ENCODE assay signal across 8 cellular contexts in the genomic region with DNA sequence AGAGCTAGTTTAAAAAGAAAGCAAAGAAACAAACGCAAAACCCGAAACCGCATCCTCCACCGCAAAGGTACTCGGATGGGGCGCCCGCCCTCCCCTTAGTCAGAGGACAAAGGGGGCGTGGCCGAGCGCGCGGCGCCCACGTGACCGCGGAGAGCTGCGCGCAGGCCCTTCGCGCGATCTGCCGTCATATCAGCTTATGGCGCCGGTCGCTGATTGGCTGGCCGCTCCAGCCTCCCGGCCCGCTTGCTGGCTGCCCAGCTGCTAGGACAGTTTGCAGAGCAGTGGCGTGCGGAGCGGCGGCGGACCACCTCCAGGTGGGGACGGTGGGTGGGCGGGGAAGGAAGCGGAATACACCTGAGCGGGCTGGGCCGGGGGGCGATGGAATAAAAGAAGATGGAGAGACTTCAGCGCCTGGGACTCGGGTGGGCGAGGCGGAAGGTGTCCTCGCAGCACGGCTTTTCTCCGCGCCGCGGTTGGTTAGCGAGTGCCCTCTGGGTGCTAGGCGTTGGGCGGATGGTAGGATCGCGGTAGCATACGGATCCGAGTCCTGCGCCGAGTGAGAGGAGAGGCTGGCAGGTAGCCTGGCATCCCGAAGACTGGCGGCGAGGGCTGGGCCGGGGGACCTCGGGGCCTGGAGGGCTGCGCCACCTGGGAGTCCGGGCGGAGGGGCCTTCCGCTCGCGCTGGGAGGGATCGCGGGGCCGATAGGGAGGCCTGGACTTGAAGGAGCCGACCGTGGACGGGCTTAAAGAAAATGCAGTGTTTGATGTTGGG. TPM values are rescaled to one million over a fixed set of nuclear protein-coding genes. Genes with fewer than 3 reads are reported as not detected.
DNase-seq lines count a peak whose midpoint lies in the region; ATAC-seq and TF ChIP-seq lines count a peak whose summit lies in the region.

A gene with protein sequence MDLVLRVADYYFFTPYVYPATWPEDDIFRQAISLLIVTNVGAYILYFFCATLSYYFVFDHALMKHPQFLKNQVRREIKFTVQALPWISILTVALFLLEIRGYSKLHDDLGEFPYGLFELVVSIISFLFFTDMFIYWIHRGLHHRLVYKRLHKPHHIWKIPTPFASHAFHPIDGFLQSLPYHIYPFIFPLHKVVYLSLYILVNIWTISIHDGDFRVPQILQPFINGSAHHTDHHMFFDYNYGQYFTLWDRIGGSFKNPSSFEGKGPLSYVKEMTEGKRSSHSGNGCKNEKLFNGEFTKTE (plus strand): TSS at position 269 of the 773 bp plus-strand sequence. CDS start 10,605 bp downstream, outside the sequence.

- H3K27ac Mint-ChIP-seq in activated CD4-positive, alpha-beta T cell treated with anti-CD3 and anti-CD28 coated beads for 36 hours: peak within 1 kb of the TSS; percentile 91

- CTCF ChIA-PET in activated CD4-positive, alpha-beta T cell treated with anti-CD3 and anti-CD28 coated beads for 36 hours (lab: Charles Lee): interaction anchor here (0.6 to 1.4 kb wide), 7 partner anchors 8 to 1364 kb away, joined by 3 to 7 read pairs (median 3); no protein-coding TSS in a partner anchor

- POLR2A ChIA-PET in activated CD4-positive, alpha-beta T cell treated with anti-CD3 and anti-CD28 coated beads for 36 hours (lab: Charles Lee): interaction anchor here (0.8 to 1.2 kb wide), 3 partner anchors 12 to 175 kb away, joined by 4 to 6 read pairs (median 5); no protein-coding TSS in a partner anchor

- H3K4me3 ChIP-seq in choroid plexus epithelial cell (ENCODE audit: low read depth, low read length) (peak within 1 kb of the TSS; percentile 95), kidney epithelial cell (ENCODE audit: low read depth, low read length) (peak within 1 kb of the TSS; percentile 97)

- ATAC-seq in HG03439 (IDR thresholded peaks at IDR 0.05; ENCODE audit: unreplicated experiment): peak; percentile 99
- peak; percentile 95 for ATAC-seq in activated CD4-positive, alpha-beta T cell treated with anti-CD3 and anti-CD28 coated beads for 36 hours

- H3K4me1 Mint-ChIP-seq in activated CD4-positive, alpha-beta T cell treated with anti-CD3 and anti-CD28 coated beads for 36 hours: peaks cover 36% of the 10 kb centered on the region

- intact Hi-C loops in activated CD4-positive, alpha-beta T cell treated with anti-CD3 and anti-CD28 coated beads for 36 hours (cut with DNase I, micrococcal nuclease): loop anchor here (1.0 to 5.0 kb wide), 7 partner anchors 44 to 1768 kb away; a partner anchor contains a TSS

- peak within 1 kb of the TSS; percentile 81 for H3K4me3 Mint-ChIP-seq in activated CD4-positive, alpha-beta T cell treated with anti-CD3 and anti-CD28 coated beads for 36 hours

- TF ChIP-seq POLR2A in GM19193 (IDR thresholded peaks at IDR 0.05; ENCODE audit: extremely low read depth, insufficient read depth, insufficient read length): peak; percentile 91

- H3K27me3 ChIP-seq in kidney epithelial cell (ENCODE audit: control insufficient read depth, insufficient read depth, low read length): no peaks in the 10 kb centered on the region

- peak; percentile 81 to 92 for DNase-seq in AML-193 (lab: John Stamatoyannopoulos, UW)
- peak; percentile 86 for DNase-seq in NCI-H510A treated with DMSO at 0.1 percent for 48 hours (lab: John Stamatoyannopoulos, UW)
- DNase-seq in activated CD4-positive, alpha-beta T cell treated with anti-CD3 and anti-CD28 coated beads for 36 hours: peak; percentile 97
- peak; percentile 95 for DNase-seq in choroid plexus epithelial cell (ENCODE audit: low read depth)
- peak; percentile 76 for DNase-seq in kidney epithelial cell (ENCODE audit: low read depth)
- peak; percentile 83 to 94 for DNase-seq in stimulated activated CD4-positive, alpha-beta T cell treated with anti-CD3 and anti-CD28 coated beads, Interleukin-15, amount 100 ng/mL, for 48 hours (ENCODE audit: low read depth in 2 of 2)

- no peaks in the 10 kb centered on the region for H3K36me3 ChIP-seq in kidney epithelial cell (ENCODE audit: control insufficient read depth, insufficient read depth, low read length)

- H3K27me3 Mint-ChIP-seq in activated CD4-positive, alpha-beta T cell treated with anti-CD3 and anti-CD28 coated beads for 36 hours: no peaks in the 10 kb centered on the region

- TF ChIP-seq CTCF in choroid plexus epithelial cell (conservative IDR thresholded peaks at IDR 0.05; ENCODE audit: low read depth, low read length): peak; percentile 2
- TF ChIP-seq CTCF in kidney epithelial cell (IDR thresholded peaks at IDR 0.05; ENCODE audit: insufficient read depth, low read length, poor library complexity, severe bottlenecking): no peak

- H3K36me3 Mint-ChIP-seq in activated CD4-positive, alpha-beta T cell treated with anti-CD3 and anti-CD28 coated beads for 36 hours (ENCODE audit: low read depth): peaks cover 6% of the 10 kb centered on the region

- H3K9me3 Mint-ChIP-seq in activated CD4-positive, alpha-beta T cell treated with anti-CD3 and anti-CD28 coated beads for 36 hours (ENCODE audit: low read depth): no peaks in the 10 kb centered on the region

RNA-seq across cellular contexts. Expression of the gene that starts here (rescaled TPM):
- 10 to 100 TPM; 22.3 to 29.9 TPM for total RNA-seq in activated CD4-positive, alpha-beta T cell treated with anti-CD3 and anti-CD28 coated beads for 36 hours
- total RNA-seq in kidney epithelial cell: 34.5 and 39.7 TPM in 2 replicates

Comparison
In these comparisons a context has a peak if more than half of its experiments do, and no peak if none do; other contexts are left out.
1. Peak in every context shown above with its lines: DNase-seq, ATAC-seq and H3K4me3 ChIP-seq.